29 cellular contexts compared by ENCODE assay signal in genomic region chr9:72769546-72769945, GRCh38.
"Had no signal": no experiment of that assay in that cellular context is flagged by ENCODE, and none has a peak within 500 bp of the region (broad histone marks: within the 10 kb centered on the region; RNA-seq: fewer than 3 reads in every experiment).

No MANE protein-coding gene starts in this region.

- H3K4me3 ChIP-seq: ascending aorta had no signal

- ATAC-seq: activated CD4-positive, alpha-beta T cell treated with anti-CD3 and anti-CD28 coated beads for 36 hours; activated CD4-positive, CD25-positive, alpha-beta regulatory T cell treated with anti-CD3 and anti-CD28 coated beads, Interleukin-2, amount 50 U/mL, for 24 hours; activated CD8-positive, alpha-beta memory T cell treated with anti-CD3 and anti-CD28 coated beads, Interleukin-2, amount 10 ng/mL, durations not matched to agents 7 days and 5 days; activated CD8-positive, alpha-beta T cell treated with anti-CD3 and anti-CD28 coated beads, Interleukin-2, amount 10 ng/mL, durations not matched to agents 7 days and 5 days; activated naive CD8-positive, alpha-beta T cell treated with anti-CD3 and anti-CD28 coated beads, Interleukin-2, amount 50 U/mL, for 24 hours had no signal

- FAIRE-seq: colon, TTC549 had no signal

- H3K27ac ChIP-seq: ascending aorta, VCaP had no signal

- H3K4me1 ChIP-seq: ascending aorta had no signal

- DNase-seq: activated B cell treated with CpG ODN at 0.5 μM for 24 hours; activated CD4-positive, alpha-beta memory T cell treated with anti-CD3 and anti-CD28 coated beads, Interleukin-2, amount 10 ng/mL, durations not matched to agents 7 days and 5 days; activated CD4-positive, alpha-beta T cell treated with anti-CD3 and anti-CD28 coated beads for 1 hour; activated CD4-positive, alpha-beta T cell treated with anti-CD3 and anti-CD28 coated beads for 36 hours; activated CD4-positive, alpha-beta T cell treated with anti-CD3 and anti-CD28 coated beads for 48 hours; activated CD4-positive, alpha-beta T cell treated with anti-CD3 and anti-CD28 coated beads, Interleukin-2, amount 10 ng/mL, durations not matched to agents 7 days and 5 days; activated CD4-positive, alpha-beta T cell treated with anti-CD3 and anti-CD28 coated beads, Interleukin-2, amount 50 U/mL, for 48 hours; activated CD8-positive, alpha-beta memory T cell treated with anti-CD3 and anti-CD28 coated beads for 24 hours; activated CD8-positive, alpha-beta memory T cell treated with anti-CD3 and anti-CD28 coated beads, Interleukin-2, amount 10 ng/mL, durations not matched to agents 7 days and 5 days; activated CD8-positive, alpha-beta memory T cell treated with anti-CD3 and anti-CD28 coated beads, Interleukin-2, amount 50 U/mL, for 48 hours; activated CD8-positive, alpha-beta T cell treated with anti-CD3 and anti-CD28 coated beads, Interleukin-2, amount 10 ng/mL, durations not matched to agents 7 days and 5 days; activated effector memory CD4-positive, alpha-beta T cell treated with Interleukin-2 at 50 U/mL for 16 hours; activated gamma-delta T cell; activated naive CD4-positive, alpha-beta T cell treated with anti-CD3 and anti-CD28 coated beads, Interleukin-2, amount 10 ng/mL, durations not matched to agents 7 days and 5 days; activated naive CD4-positive, alpha-beta T cell treated with Interleukin-2 at 50 U/mL for 16 hours; activated naive CD8-positive, alpha-beta T cell treated with anti-CD3 and anti-CD28 coated beads, Interleukin-2, amount 10 ng/mL, durations not matched to agents 7 days and 5 days; activated naive CD8-positive, alpha-beta T cell treated with anti-CD3 and anti-CD28 coated beads, Interleukin-2, amount 50 U/mL, for 24 hours; activated T-cell treated with anti-CD3 and anti-CD28 coated beads, Interleukin-2, amount 50 U/mL, for 24 hours; activated T-cell treated with anti-CD3 and anti-CD28 coated beads, Interleukin-2, amount 50 U/mL, for 48 hours; amygdala; anterior cingulate cortex; central memory CD4-positive, alpha-beta T cell; T-helper 2 cell; T-helper 9 cell had no signal

- H3K27me3 ChIP-seq: ascending aorta had no signal

- H3K36me3 ChIP-seq: ascending aorta had no signal

- H3K9me3 ChIP-seq: ascending aorta had no signal
